ENCODE assay signal across 8 cellular contexts in the genomic region with DNA sequence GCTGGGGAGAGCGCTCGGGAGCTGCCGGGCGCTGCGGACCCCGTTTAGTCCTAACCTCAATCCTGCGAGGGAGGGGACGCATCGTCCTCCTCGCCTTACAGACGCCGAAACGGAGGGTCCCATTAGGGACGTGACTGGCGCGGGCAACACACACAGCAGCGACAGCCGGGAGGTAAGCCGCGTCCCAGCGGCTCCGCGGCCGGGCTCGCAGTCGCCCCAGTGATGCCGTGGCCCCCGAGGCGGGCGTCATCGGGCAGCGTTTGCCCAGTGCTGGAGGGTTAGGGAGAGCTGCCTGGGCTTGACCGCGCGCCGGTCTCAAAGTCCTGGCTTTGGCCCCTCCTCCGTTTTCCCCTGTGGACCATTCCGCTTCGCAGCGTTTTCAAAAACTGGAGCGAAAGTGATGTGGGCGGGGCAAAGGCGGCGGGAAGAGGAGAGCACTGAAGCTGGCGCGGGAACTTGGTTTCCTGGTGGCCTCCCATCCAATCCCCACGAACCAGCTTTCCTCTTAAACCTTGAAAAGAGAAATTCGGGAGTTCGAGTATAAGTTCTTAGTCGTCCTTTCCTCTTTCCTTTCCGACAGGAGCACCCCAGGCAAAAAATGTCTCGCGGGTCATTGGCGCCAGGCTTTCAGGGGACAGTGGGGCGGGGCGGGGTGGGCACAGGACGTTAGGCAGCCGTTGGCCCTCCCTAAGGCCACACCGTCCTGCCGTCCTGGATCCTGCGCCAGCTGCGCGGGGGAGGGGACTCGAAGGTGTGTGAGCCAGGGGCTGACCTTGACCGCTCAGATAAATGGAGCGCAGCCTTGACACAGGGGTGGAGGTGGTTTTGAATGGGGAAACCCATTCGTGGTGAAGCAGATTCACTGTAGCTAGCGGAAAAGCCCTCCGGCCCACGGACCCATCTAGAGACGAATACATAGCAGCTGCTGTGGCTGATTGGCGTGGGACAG. TPM values are rescaled to one million over a fixed set of nuclear protein-coding genes. Genes with fewer than 3 reads are reported as not detected.
DNase-seq lines count a peak whose midpoint lies in the region; ATAC-seq and TF ChIP-seq lines count a peak whose summit lies in the region.

No MANE protein-coding gene starts in this region.

- intact Hi-C loops in Right ventricle myocardium inferior (cut with DNase I) = no loop called here

- peak overlapping the region; percentile 91 for H3K4me3 Mint-ChIP-seq in activated naive CD8-positive, alpha-beta T cell
- peak overlapping the region; percentile 95 for H3K4me3 Mint-ChIP-seq in type B pancreatic cell

- TF ChIP-seq CTCF in GM10248 (IDR thresholded peaks at IDR 0.05; ENCODE audit: control extremely low read depth, extremely low read depth, low read depth, missing control alignments) = no peak
- peak; percentile 34; the same call in 1 of the 2 replicates for TF ChIP-seq CTCF in HEK293 (tag by site-specific recombination; IDR thresholded peaks at IDR 0.05)
- no peak for TF ChIP-seq CTCF in omental fat pad (IDR thresholded peaks at IDR 0.05)
- TF ChIP-seq CTCF in type B pancreatic cell (conservative IDR thresholded peaks at IDR 0.05) = peak; percentile 3

- no peak overlapping the region for H3K27ac Mint-ChIP-seq in activated naive CD8-positive, alpha-beta T cell
- H3K27ac Mint-ChIP-seq in type B pancreatic cell = peak overlapping the region; percentile 83

- no peaks in the 10 kb centered on the region for H3K9me3 Mint-ChIP-seq in activated naive CD8-positive, alpha-beta T cell (ENCODE audit: low read depth)
- peaks cover 10% of the 10 kb centered on the region for H3K9me3 Mint-ChIP-seq in type B pancreatic cell

- H3K9me3 ChIP-seq in HEK293 (ENCODE audit: control insufficient read depth, insufficient read depth, low read depth, low read length) = no peaks in the 10 kb centered on the region
- peaks cover 7% of the 10 kb centered on the region; the same call in 1 of the 2 replicates for H3K9me3 ChIP-seq in MG63

- H3K36me3 ChIP-seq in HEK293 (ENCODE audit: control insufficient read depth in 2 of 2, insufficient read depth in 1 of 2, low read length in 2 of 2) (peaks cover 26 to 38% of the 10 kb centered on the region in 2 experiments), MG63 (peaks cover 39% of the 10 kb centered on the region)

- peaks cover 11% of the 10 kb centered on the region for H3K4me1 Mint-ChIP-seq in activated naive CD8-positive, alpha-beta T cell (ENCODE audit: low read depth)
- H3K4me1 Mint-ChIP-seq in type B pancreatic cell (ENCODE audit: unreplicated experiment) = peaks cover 14% of the 10 kb centered on the region

- peaks cover 8% of the 10 kb centered on the region for H3K36me3 Mint-ChIP-seq in activated naive CD8-positive, alpha-beta T cell
- peaks cover 37% of the 10 kb centered on the region for H3K36me3 Mint-ChIP-seq in type B pancreatic cell

- ATAC-seq in Right ventricle myocardium inferior (peak; percentile 90), omental fat pad (ENCODE audit: low FRiP score) (peak; percentile 94)

- CTCF ChIA-PET in GM10248 (lab: Yijun Ruan, JAX) (interaction anchor here (0.7 to 4.3 kb wide), 15 partner anchors 8 to 391 kb away, joined by 3 to 17 read pairs (median 4); a partner anchor contains a TSS), HEK293 (lab: Yijun Ruan, JAX) (interaction anchor here (0.6 to 2.3 kb wide), 11 partner anchors 8 to 183 kb away, joined by 3 to 6 read pairs (median 3); no protein-coding TSS in a partner anchor)

- H3K27ac ChIP-seq in HEK293 (ENCODE audit: extremely low read depth, low read depth, low read length) = peak overlapping the region; percentile 99

- peak overlapping the region; percentile 59 for H3K4me3 ChIP-seq in HEK293 (ENCODE audit: low read depth, low read length)
- H3K4me3 ChIP-seq in MG63 = peak overlapping the region; percentile 87

- no peaks in the 10 kb centered on the region for H3K27me3 ChIP-seq in MG63

- DNase-seq in GM10248 (ENCODE audit: extremely low spot score) (peak; percentile 82), MG63 (peak; percentile 92), SHP77 (lab: John Stamatoyannopoulos, UW) (peak; percentile 94), Right ventricle myocardium inferior (ENCODE audit: missing footprints) (peak; percentile 83), omental fat pad (ENCODE audit: low spot score) (peak; percentile 47), type B pancreatic cell (ENCODE audit: extremely low spot score, unreplicated experiment) (peak; percentile 81)

- POLR2A ChIA-PET in GM10248 (lab: Yijun Ruan, JAX) = interaction anchor here (1.4 kb wide), 1 partner anchor 12 kb away, joined by 6 read pairs; no protein-coding TSS in a partner anchor
- POLR2A ChIA-PET in HEK293 (lab: Yijun Ruan, JAX) = interaction anchor here (0.6 to 3.7 kb wide), 20 partner anchors 8 to 390 kb away, joined by 3 to 28 read pairs (median 6); a partner anchor contains a TSS

- no peaks in the 10 kb centered on the region for H3K4me1 ChIP-seq in HEK293 (ENCODE audit: control insufficient read depth, insufficient read depth, low read length)

- H3K27me3 Mint-ChIP-seq in activated naive CD8-positive, alpha-beta T cell = peaks cover 27% of the 10 kb centered on the region
- no peaks in the 10 kb centered on the region for H3K27me3 Mint-ChIP-seq in type B pancreatic cell

TF ChIP-seq in HEK293, 187 proteins besides CTCF, POLR2A, EP300 and RAD21 (continues in another document):
- no peak for TF ChIP-seq ZNF112 (tag by site-specific recombination; IDR thresholded peaks at IDR 0.05)
- peak; percentile 44; the same call in 1 of the 2 replicates for TF ChIP-seq ZNF239 (tag by site-specific recombination; IDR thresholded peaks at IDR 0.05)
- peak; percentile 75 for TF ChIP-seq KLF9 (tag by site-specific recombination; IDR thresholded peaks at IDR 0.05; ENCODE audit: low read depth)
- peak; percentile 88 for TF ChIP-seq SP3 (tag by site-specific recombination; IDR thresholded peaks at IDR 0.05)
- peak; percentile 92 for TF ChIP-seq ZNF501 (tag by site-specific recombination; IDR thresholded peaks at IDR 0.05)
- TF ChIP-seq KLF16 (tag by site-specific recombination; IDR thresholded peaks at IDR 0.05) = peak; percentile 90
- 0 out of 2 replicates have a peak, but pooled peaks have one; percentile 36 for TF ChIP-seq ZNF394 (tag by site-specific recombination; IDR thresholded peaks at IDR 0.05; ENCODE audit: borderline replicate concordance)
- TF ChIP-seq ZNF585B (tag by site-specific recombination; IDR thresholded peaks at IDR 0.05) = no peak
- no peak for TF ChIP-seq ZNF776 (tag by site-specific recombination; IDR thresholded peaks at IDR 0.05; ENCODE audit: borderline replicate concordance)
- TF ChIP-seq ZNF404 (tag by site-specific recombination; IDR thresholded peaks at IDR 0.05) = no peak
- TF ChIP-seq SP2 (tag by site-specific recombination; IDR thresholded peaks at IDR 0.05) = peak; percentile 68
- peak; percentile 52; the same call in 1 of the 2 replicates for TF ChIP-seq ZNF660 (tag by site-specific recombination; IDR thresholded peaks at IDR 0.05)
- TF ChIP-seq, protein P1, sequence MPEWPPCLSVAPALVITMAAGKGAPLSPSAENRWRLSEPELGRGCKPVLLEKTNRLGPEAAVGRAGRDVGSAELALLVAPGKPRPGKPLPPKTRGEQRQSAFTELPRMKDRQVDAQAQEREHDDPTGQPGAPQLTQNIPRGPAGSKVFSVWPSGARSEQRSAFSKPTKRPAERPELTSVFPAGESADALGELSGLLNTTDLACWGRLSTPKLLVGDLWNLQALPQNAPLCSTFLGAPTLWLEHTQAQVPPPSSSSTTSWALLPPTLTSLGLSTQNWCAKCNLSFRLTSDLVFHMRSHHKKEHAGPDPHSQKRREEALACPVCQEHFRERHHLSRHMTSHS (tag by site-specific recombination; IDR thresholded peaks at IDR 0.05) = no peak
- TF ChIP-seq, protein P2, sequence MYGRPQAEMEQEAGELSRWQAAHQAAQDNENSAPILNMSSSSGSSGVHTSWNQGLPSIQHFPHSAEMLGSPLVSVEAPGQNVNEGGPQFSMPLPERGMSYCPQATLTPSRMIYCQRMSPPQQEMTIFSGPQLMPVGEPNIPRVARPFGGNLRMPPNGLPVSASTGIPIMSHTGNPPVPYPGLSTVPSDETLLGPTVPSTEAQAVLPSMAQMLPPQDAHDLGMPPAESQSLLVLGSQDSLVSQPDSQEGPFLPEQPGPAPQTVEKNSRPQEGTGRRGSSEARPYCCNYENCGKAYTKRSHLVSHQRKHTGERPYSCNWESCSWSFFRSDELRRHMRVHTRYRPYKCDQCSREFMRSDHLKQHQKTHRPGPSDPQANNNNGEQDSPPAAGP (tag by site-specific recombination; IDR thresholded peaks at IDR 0.05) = peak; percentile 41; the same call in 1 of the 2 replicates
- no peak for TF ChIP-seq ZNF214 (tag by site-specific recombination; IDR thresholded peaks at IDR 0.05; ENCODE audit: borderline replicate concordance)
- TF ChIP-seq BCL11B (tag by site-specific recombination; IDR thresholded peaks at IDR 0.05; ENCODE audit: low read depth) = no peak
- 0 out of 2 replicates have a peak, but pooled peaks have one; percentile 28 for TF ChIP-seq ZNF785 (tag by site-specific recombination; IDR thresholded peaks at IDR 0.05)
- TF ChIP-seq ZEB2 (tag by site-specific recombination; IDR thresholded peaks at IDR 0.05) = peak; percentile 59
- TF ChIP-seq YY1 (tag by site-specific recombination; IDR thresholded peaks at IDR 0.05) = no peak
- no peak for TF ChIP-seq ZNF223 (tag by site-specific recombination; IDR thresholded peaks at IDR 0.05)
- 0 out of 2 replicates have a peak, but pooled peaks have one; percentile 9 for TF ChIP-seq WT1 (tag by site-specific recombination; IDR thresholded peaks at IDR 0.05)

RNA-seq across cellular contexts. Expression of a gene that starts 0.8 kb away (rescaled TPM):
- 55.7 and 57.0 TPM in 2 replicates for total RNA-seq in MG63 (2014; rRNA removed; shearing (Covaris generic); ENCODE audit: low replicate concordance)
- total RNA-seq in Right ventricle myocardium inferior (6.0 TPM), omental fat pad (1 to 10 TPM in 1 of 4 donors, under 1 TPM in 2, not detected in 1; 0.50 to 6.4 (median 0.65) TPM), type B pancreatic cell (ENCODE audit: low replicate concordance) (65.3 and 143 TPM in 2 replicates)

RNA-seq across cellular contexts. Expression of a gene that starts 54.2 kb away (rescaled TPM):
- 0.27 and 7.8 TPM in 2 replicates for total RNA-seq in MG63 (2014; rRNA removed; shearing (Covaris generic); ENCODE audit: low replicate concordance)
- total RNA-seq in Right ventricle myocardium inferior (25.3 TPM), omental fat pad (100 to 1,000 TPM in 1 of 4 donors, 10 to 100 TPM in 3; 31.7 to 104 (median 45.2) TPM), type B pancreatic cell (ENCODE audit: low replicate concordance) (43.2 and 63.1 TPM in 2 replicates)

Comparison
In these comparisons a context has a peak if more than half of its experiments do, and no peak if none do; other contexts are left out.
1. Peak in every context shown above with its lines: DNase-seq, ATAC-seq, H3K4me3 ChIP-seq and H3K27ac ChIP-seq.
2. CTCF ChIP-seq: peak in HEK293 (single experiment) and type B pancreatic cell (single experiment); none in GM10248 (single experiment) and omental fat pad (0 of 3).